24 cellular contexts compared by ENCODE assay signal in genomic region chr1:66824771-66825170, GRCh38. TPM values are rescaled to one million over a fixed set of nuclear protein-coding genes. Genes with fewer than 3 reads are reported as not detected.
"Had no signal": no experiment of that assay in that cellular context is flagged by ENCODE, and none has a peak within 500 bp of the region (broad histone marks: within the 10 kb centered on the region; RNA-seq: fewer than 3 reads in every experiment).

No MANE protein-coding gene starts in this region.

- H3K4me1 ChIP-seq: stomach, suprapubic skin, testis, thyroid gland, tibial artery, tibial nerve, transverse colon, upper lobe of left lung, upper lobe of right lung, uterus, vagina had no signal

- H3K27me3 ChIP-seq: stomach, suprapubic skin, testis, thyroid gland, tibial artery, tibial nerve, transverse colon, upper lobe of left lung, upper lobe of right lung, uterus, vagina had no signal

- H3K36me3 ChIP-seq: stomach, suprapubic skin, thoracic aorta, thyroid gland, transverse colon, upper lobe of left lung, upper lobe of right lung, uterus, vagina had no signal

- H3K9me3 ChIP-seq: stomach, suprapubic skin, testis, thoracic aorta, thyroid gland, tibial artery, tibial nerve, transverse colon, upper lobe of left lung, upper lobe of right lung, uterus, vagina had no signal

- H3K4me3 ChIP-seq: stomach, suprapubic skin, testis, thoracic aorta, thyroid gland, tibial artery, tibial nerve, transverse colon, upper lobe of left lung, upper lobe of right lung, uterus, vagina had no signal

- DNase-seq: stimulated activated CD4-positive, alpha-beta T cell treated with anti-CD3 and anti-CD28 coated beads, Interleukin-2, amount 100 ng/mL, for 48 hours; stimulated activated CD4-positive, alpha-beta T cell treated with anti-CD3 and anti-CD28 coated beads, Interleukin-4, amount 100 ng/mL, for 1 hour; stimulated activated CD4-positive, alpha-beta T cell treated with anti-CD3 and anti-CD28 coated beads, Interleukin-4, amount 100 ng/mL, for 24 hours; stimulated activated CD4-positive, alpha-beta T cell treated with anti-CD3 and anti-CD28 coated beads, Interleukin-4, amount 100 ng/mL, for 4 hours; stimulated activated CD8-positive, alpha-beta memory T cell treated with anti-CD3 and anti-CD28 coated beads, Interleukin-4, amount 100 ng/mL, for 48 hours; stimulated activated naive B cell treated with anti-CD40 and anti-IgM and Interleukin-4, amounts not matched to agents 10 μg/mL and 1 μg/mL and 100 μg/mL, for 72 hours; stimulated activated naive CD4-positive, alpha-beta T cell; stimulated activated naive CD4-positive, alpha-beta T cell treated with Interleukin-2 at 50 U/mL for 16 hours; stimulated activated naive CD8-positive, alpha-beta T cell treated with anti-CD3 and anti-CD28 coated beads, Interleukin-15, amount 100 ng/mL, for 72 hours; stimulated activated naive CD8-positive, alpha-beta T cell treated with anti-CD3 and anti-CD28 coated beads, Interleukin-15, Interleukin-2, amounts not matched to agents 100 U/mL and 50 U/mL, for 24 hours; stomach; substantia nigra; testis; thyroid gland; tibial artery; transverse colon; upper lobe of left lung; upper lobe of right lung; uterus had no signal

- H3K27ac ChIP-seq: stomach, suprapubic skin, testis, thoracic aorta, thyroid gland, tibial artery, tibial nerve, transverse colon, upper lobe of left lung, upper lobe of right lung, uterus, vagina had no signal

RNA-seq across cellular contexts. Expression of gene INSL5, which starts 23.7 kb away (rescaled TPM):
- polyA plus RNA-seq: stomach, urinary bladder had no signal
